In the genomic region with DNA sequence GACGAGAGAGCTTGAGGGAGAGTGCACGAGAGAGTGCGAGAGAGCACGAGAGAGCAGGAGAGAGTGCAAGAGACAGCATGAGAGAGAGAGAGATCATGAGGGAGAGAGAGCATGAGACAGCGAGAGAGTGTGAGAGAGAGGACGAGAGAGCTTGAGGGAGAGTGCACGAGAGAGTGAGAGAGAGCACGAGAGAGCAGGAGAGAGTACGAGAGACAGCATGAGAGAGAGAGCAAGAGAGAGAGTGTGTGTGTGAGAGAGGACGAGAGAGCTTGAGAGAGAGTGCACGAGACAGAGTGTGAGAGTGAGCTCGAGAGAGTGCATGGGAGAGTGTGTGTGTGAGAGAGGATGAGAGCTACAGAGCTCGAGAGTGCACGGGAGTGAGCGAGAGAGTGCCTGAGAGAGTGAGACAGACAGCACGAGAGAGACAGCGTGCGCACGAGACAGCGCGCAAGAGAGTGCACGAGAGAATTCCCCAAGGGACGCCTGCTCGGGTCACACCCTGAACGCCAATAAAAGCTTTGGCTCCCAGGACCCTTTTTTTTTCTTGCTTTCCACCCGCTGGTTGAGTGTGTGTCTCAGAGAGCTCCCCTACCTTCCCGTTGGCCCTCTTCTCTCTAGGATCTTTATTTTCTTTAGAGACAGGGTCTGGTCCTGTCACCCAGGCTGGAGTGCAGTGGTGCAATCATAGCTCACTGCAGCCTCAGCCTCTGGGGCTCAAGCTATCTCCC, we compare ENCODE assay signal across 1 cellular context.
TF ChIP-seq lines count a peak whose summit lies in the region.

No MANE protein-coding gene starts in this region.

TF ChIP-seq in K562, 482 proteins besides CTCF, POLR2A, EP300 and RAD21 (continued from another document and continues in another):
- TF ChIP-seq, protein P1, sequence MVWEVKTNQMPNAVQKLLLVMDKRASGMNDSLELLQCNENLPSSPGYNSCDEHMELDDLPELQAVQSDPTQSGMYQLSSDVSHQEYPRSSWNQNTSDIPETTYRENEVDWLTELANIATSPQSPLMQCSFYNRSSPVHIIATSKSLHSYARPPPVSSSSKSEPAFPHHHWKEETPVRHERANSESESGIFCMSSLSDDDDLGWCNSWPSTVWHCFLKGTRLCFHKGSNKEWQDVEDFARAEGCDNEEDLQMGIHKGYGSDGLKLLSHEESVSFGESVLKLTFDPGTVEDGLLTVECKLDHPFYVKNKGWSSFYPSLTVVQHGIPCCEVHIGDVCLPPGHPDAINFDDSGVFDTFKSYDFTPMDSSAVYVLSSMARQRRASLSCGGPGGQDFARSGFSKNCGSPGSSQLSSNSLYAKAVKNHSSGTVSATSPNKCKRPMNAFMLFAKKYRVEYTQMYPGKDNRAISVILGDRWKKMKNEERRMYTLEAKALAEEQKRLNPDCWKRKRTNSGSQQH (CRISPR knock-in tag; IDR thresholded peaks at IDR 0.05): no peak
- TF ChIP-seq ZNF75A (CRISPR knock-in tag; IDR thresholded peaks at IDR 0.05): no peak
- TF ChIP-seq, protein P2, sequence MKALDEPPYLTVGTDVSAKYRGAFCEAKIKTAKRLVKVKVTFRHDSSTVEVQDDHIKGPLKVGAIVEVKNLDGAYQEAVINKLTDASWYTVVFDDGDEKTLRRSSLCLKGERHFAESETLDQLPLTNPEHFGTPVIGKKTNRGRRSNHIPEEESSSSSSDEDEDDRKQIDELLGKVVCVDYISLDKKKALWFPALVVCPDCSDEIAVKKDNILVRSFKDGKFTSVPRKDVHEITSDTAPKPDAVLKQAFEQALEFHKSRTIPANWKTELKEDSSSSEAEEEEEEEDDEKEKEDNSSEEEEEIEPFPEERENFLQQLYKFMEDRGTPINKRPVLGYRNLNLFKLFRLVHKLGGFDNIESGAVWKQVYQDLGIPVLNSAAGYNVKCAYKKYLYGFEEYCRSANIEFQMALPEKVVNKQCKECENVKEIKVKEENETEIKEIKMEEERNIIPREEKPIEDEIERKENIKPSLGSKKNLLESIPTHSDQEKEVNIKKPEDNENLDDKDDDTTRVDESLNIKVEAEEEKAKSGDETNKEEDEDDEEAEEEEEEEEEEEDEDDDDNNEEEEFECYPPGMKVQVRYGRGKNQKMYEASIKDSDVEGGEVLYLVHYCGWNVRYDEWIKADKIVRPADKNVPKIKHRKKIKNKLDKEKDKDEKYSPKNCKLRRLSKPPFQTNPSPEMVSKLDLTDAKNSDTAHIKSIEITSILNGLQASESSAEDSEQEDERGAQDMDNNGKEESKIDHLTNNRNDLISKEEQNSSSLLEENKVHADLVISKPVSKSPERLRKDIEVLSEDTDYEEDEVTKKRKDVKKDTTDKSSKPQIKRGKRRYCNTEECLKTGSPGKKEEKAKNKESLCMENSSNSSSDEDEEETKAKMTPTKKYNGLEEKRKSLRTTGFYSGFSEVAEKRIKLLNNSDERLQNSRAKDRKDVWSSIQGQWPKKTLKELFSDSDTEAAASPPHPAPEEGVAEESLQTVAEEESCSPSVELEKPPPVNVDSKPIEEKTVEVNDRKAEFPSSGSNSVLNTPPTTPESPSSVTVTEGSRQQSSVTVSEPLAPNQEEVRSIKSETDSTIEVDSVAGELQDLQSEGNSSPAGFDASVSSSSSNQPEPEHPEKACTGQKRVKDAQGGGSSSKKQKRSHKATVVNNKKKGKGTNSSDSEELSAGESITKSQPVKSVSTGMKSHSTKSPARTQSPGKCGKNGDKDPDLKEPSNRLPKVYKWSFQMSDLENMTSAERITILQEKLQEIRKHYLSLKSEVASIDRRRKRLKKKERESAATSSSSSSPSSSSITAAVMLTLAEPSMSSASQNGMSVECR (CRISPR knock-in tag; IDR thresholded peaks at IDR 0.05): no peak
- no peak for TF ChIP-seq ZNF217 (CRISPR knock-in tag; IDR thresholded peaks at IDR 0.05)
- TF ChIP-seq GATA2 (CRISPR knock-in tag; IDR thresholded peaks at IDR 0.05): no peak
- TF ChIP-seq, protein P3, sequence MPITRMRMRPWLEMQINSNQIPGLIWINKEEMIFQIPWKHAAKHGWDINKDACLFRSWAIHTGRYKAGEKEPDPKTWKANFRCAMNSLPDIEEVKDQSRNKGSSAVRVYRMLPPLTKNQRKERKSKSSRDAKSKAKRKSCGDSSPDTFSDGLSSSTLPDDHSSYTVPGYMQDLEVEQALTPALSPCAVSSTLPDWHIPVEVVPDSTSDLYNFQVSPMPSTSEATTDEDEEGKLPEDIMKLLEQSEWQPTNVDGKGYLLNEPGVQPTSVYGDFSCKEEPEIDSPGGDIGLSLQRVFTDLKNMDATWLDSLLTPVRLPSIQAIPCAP (CRISPR knock-in tag; IDR thresholded peaks at IDR 0.05; ENCODE audit: borderline replicate concordance): no peak
- TF ChIP-seq, protein P4, sequence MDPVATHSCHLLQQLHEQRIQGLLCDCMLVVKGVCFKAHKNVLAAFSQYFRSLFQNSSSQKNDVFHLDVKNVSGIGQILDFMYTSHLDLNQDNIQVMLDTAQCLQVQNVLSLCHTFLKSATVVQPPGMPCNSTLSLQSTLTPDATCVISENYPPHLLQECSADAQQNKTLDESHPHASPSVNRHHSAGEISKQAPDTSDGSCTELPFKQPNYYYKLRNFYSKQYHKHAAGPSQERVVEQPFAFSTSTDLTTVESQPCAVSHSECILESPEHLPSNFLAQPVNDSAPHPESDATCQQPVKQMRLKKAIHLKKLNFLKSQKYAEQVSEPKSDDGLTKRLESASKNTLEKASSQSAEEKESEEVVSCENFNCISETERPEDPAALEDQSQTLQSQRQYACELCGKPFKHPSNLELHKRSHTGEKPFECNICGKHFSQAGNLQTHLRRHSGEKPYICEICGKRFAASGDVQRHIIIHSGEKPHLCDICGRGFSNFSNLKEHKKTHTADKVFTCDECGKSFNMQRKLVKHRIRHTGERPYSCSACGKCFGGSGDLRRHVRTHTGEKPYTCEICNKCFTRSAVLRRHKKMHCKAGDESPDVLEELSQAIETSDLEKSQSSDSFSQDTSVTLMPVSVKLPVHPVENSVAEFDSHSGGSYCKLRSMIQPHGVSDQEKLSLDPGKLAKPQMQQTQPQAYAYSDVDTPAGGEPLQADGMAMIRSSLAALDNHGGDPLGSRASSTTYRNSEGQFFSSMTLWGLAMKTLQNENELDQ (CRISPR knock-in tag; IDR thresholded peaks at IDR 0.05; ENCODE audit: borderline replicate concordance): no peak
- no peak for TF ChIP-seq JUND (IDR thresholded peaks at IDR 0.05; ENCODE audit: borderline replicate concordance, low read depth, low read length)
- TF ChIP-seq JUND (tag; IDR thresholded peaks at IDR 0.05; ENCODE audit: borderline replicate concordance, low read depth, low read length): no peak
- no peak for TF ChIP-seq SRSF9 (IDR thresholded peaks at IDR 0.05; ENCODE audit: borderline replicate concordance, low read depth, low read length)
- TF ChIP-seq, protein P5, sequence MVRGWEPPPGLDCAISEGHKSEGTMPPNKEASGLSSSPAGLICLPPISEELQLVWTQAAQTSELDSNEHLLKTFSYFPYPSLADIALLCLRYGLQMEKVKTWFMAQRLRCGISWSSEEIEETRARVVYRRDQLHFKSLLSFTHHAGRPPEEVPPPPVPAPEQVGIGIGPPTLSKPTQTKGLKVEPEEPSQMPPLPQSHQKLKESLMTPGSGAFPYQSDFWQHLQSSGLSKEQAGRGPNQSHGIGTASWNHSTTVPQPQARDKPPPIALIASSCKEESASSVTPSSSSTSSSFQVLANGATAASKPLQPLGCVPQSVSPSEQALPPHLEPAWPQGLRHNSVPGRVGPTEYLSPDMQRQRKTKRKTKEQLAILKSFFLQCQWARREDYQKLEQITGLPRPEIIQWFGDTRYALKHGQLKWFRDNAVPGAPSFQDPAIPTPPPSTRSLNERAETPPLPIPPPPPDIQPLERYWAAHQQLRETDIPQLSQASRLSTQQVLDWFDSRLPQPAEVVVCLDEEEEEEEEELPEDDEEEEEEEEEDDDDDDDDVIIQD (CRISPR knock-in tag; IDR thresholded peaks at IDR 0.05): no peak
- no peak for TF ChIP-seq C11orf30 (IDR thresholded peaks at IDR 0.05; ENCODE audit: low read depth)
- TF ChIP-seq SP2 (IDR thresholded peaks at IDR 0.05; ENCODE audit: extremely low read depth, low read depth, low read length, poor library complexity, severe bottlenecking): no peak
- no peak for TF ChIP-seq STAG1 (CRISPR knock-in tag; IDR thresholded peaks at IDR 0.05; ENCODE audit: borderline replicate concordance)
- TF ChIP-seq ZKSCAN1 (IDR thresholded peaks at IDR 0.05; ENCODE audit: low read depth, low read length): no peak
- TF ChIP-seq, protein P6, sequence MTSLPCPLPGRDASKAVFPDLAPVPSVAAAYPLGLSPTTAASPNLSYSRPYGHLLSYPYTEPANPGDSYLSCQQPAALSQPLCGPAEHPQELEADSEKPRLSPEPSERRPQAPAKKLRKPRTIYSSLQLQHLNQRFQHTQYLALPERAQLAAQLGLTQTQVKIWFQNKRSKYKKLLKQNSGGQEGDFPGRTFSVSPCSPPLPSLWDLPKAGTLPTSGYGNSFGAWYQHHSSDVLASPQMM (CRISPR knock-in tag; IDR thresholded peaks at IDR 0.05): no peak
- TF ChIP-seq STAT5B (CRISPR knock-in tag; IDR thresholded peaks at IDR 0.05): no peak
- TF ChIP-seq KDM1A (IDR thresholded peaks at IDR 0.05): no peak
- TF ChIP-seq POU5F1 (IDR thresholded peaks at IDR 0.05; ENCODE audit: borderline replicate concordance, low read depth, low read length, partially characterized antibody): no peak
- no peak for TF ChIP-seq NEUROD1 (IDR thresholded peaks at IDR 0.05; ENCODE audit: borderline replicate concordance, low read depth, low read length, partially characterized antibody)
- TF ChIP-seq, protein P7, sequence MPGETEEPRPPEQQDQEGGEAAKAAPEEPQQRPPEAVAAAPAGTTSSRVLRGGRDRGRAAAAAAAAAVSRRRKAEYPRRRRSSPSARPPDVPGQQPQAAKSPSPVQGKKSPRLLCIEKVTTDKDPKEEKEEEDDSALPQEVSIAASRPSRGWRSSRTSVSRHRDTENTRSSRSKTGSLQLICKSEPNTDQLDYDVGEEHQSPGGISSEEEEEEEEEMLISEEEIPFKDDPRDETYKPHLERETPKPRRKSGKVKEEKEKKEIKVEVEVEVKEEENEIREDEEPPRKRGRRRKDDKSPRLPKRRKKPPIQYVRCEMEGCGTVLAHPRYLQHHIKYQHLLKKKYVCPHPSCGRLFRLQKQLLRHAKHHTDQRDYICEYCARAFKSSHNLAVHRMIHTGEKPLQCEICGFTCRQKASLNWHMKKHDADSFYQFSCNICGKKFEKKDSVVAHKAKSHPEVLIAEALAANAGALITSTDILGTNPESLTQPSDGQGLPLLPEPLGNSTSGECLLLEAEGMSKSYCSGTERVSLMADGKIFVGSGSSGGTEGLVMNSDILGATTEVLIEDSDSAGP (CRISPR knock-in tag; IDR thresholded peaks at IDR 0.05): no peak
- TF ChIP-seq TEAD2 (tag; IDR thresholded peaks at IDR 0.05): no peak
- no peak for TF ChIP-seq COPS2 (conservative IDR thresholded peaks at IDR 0.05)
- TF ChIP-seq, protein P8, sequence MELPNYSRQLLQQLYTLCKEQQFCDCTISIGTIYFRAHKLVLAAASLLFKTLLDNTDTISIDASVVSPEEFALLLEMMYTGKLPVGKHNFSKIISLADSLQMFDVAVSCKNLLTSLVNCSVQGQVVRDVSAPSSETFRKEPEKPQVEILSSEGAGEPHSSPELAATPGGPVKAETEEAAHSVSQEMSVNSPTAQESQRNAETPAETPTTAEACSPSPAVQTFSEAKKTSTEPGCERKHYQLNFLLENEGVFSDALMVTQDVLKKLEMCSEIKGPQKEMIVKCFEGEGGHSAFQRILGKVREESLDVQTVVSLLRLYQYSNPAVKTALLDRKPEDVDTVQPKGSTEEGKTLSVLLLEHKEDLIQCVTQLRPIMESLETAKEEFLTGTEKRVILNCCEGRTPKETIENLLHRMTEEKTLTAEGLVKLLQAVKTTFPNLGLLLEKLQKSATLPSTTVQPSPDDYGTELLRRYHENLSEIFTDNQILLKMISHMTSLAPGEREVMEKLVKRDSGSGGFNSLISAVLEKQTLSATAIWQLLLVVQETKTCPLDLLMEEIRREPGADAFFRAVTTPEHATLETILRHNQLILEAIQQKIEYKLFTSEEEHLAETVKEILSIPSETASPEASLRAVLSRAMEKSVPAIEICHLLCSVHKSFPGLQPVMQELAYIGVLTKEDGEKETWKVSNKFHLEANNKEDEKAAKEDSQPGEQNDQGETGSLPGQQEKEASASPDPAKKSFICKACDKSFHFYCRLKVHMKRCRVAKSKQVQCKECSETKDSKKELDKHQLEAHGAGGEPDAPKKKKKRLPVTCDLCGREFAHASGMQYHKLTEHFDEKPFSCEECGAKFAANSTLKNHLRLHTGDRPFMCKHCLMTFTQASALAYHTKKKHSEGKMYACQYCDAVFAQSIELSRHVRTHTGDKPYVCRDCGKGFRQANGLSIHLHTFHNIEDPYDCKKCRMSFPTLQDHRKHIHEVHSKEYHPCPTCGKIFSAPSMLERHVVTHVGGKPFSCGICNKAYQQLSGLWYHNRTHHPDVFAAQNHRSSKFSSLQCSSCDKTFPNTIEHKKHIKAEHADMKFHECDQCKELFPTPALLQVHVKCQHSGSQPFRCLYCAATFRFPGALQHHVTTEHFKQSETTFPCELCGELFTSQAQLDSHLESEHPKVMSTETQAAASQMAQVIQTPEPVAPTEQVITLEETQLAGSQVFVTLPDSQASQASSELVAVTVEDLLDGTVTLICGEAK (IDR thresholded peaks at IDR 0.05): no peak
- TF ChIP-seq, protein P8 (CRISPR knock-in tag; IDR thresholded peaks at IDR 0.05): no peak
- no peak for TF ChIP-seq MEF2D (tag; conservative IDR thresholded peaks at IDR 0.05; ENCODE audit: low read depth)
- TF ChIP-seq, protein P9, sequence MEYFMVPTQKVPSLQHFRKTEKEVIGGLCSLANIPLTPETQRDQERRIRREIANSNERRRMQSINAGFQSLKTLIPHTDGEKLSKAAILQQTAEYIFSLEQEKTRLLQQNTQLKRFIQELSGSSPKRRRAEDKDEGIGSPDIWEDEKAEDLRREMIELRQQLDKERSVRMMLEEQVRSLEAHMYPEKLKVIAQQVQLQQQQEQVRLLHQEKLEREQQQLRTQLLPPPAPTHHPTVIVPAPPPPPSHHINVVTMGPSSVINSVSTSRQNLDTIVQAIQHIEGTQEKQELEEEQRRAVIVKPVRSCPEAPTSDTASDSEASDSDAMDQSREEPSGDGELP (CRISPR knock-in tag; IDR thresholded peaks at IDR 0.05; ENCODE audit: borderline replicate concordance): no peak
- no peak for TF ChIP-seq GTF2A2 (tag; IDR thresholded peaks at IDR 0.05)
